ENCODE assay signal across 1 cellular context in the genomic region with DNA sequence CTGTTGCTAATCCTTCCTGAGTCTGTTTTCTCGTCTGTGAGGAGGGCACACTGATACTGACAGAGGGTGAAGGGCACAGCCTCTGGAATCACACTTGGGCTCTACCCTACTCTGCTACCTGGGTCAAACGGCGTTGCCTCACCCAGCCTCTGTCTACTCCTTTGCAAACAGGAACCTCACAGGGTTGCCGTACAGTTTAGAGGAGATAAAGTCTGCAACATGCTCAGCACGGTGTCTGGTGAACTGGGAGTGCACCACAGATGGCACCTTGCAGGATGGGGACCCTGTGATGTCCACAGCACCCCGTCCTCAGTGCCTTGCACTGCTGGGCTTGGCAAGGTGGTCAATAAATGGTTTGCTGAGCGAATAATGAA.
TF ChIP-seq lines count a peak whose summit lies in the region.

No MANE protein-coding gene starts in this region.

TF ChIP-seq in GM23338, 12 proteins besides CTCF, POLR2A, EP300 and RAD21 (continued from another document):
- TF ChIP-seq EZH2 (IDR thresholded peaks at IDR 0.05; ENCODE audit: low read depth, unreplicated experiment) = no peak
- TF ChIP-seq NANOG (IDR thresholded peaks at IDR 0.05; ENCODE audit: borderline replicate concordance) = no peak
- no peak for TF ChIP-seq POLR2AphosphoS5 (IDR thresholded peaks at IDR 0.05; ENCODE audit: low read depth)
- no peak for TF ChIP-seq ZNF331 (CRISPR knock-in tag; IDR thresholded peaks at IDR 0.05; ENCODE audit: low read depth)
- TF ChIP-seq, protein P1, sequence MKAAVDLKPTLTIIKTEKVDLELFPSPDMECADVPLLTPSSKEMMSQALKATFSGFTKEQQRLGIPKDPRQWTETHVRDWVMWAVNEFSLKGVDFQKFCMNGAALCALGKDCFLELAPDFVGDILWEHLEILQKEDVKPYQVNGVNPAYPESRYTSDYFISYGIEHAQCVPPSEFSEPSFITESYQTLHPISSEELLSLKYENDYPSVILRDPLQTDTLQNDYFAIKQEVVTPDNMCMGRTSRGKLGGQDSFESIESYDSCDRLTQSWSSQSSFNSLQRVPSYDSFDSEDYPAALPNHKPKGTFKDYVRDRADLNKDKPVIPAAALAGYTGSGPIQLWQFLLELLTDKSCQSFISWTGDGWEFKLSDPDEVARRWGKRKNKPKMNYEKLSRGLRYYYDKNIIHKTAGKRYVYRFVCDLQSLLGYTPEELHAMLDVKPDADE (IDR thresholded peaks at IDR 0.05) = no peak
- TF ChIP-seq ZNF114 (CRISPR knock-in tag; IDR thresholded peaks at IDR 0.05) = no peak
- TF ChIP-seq, protein P2, sequence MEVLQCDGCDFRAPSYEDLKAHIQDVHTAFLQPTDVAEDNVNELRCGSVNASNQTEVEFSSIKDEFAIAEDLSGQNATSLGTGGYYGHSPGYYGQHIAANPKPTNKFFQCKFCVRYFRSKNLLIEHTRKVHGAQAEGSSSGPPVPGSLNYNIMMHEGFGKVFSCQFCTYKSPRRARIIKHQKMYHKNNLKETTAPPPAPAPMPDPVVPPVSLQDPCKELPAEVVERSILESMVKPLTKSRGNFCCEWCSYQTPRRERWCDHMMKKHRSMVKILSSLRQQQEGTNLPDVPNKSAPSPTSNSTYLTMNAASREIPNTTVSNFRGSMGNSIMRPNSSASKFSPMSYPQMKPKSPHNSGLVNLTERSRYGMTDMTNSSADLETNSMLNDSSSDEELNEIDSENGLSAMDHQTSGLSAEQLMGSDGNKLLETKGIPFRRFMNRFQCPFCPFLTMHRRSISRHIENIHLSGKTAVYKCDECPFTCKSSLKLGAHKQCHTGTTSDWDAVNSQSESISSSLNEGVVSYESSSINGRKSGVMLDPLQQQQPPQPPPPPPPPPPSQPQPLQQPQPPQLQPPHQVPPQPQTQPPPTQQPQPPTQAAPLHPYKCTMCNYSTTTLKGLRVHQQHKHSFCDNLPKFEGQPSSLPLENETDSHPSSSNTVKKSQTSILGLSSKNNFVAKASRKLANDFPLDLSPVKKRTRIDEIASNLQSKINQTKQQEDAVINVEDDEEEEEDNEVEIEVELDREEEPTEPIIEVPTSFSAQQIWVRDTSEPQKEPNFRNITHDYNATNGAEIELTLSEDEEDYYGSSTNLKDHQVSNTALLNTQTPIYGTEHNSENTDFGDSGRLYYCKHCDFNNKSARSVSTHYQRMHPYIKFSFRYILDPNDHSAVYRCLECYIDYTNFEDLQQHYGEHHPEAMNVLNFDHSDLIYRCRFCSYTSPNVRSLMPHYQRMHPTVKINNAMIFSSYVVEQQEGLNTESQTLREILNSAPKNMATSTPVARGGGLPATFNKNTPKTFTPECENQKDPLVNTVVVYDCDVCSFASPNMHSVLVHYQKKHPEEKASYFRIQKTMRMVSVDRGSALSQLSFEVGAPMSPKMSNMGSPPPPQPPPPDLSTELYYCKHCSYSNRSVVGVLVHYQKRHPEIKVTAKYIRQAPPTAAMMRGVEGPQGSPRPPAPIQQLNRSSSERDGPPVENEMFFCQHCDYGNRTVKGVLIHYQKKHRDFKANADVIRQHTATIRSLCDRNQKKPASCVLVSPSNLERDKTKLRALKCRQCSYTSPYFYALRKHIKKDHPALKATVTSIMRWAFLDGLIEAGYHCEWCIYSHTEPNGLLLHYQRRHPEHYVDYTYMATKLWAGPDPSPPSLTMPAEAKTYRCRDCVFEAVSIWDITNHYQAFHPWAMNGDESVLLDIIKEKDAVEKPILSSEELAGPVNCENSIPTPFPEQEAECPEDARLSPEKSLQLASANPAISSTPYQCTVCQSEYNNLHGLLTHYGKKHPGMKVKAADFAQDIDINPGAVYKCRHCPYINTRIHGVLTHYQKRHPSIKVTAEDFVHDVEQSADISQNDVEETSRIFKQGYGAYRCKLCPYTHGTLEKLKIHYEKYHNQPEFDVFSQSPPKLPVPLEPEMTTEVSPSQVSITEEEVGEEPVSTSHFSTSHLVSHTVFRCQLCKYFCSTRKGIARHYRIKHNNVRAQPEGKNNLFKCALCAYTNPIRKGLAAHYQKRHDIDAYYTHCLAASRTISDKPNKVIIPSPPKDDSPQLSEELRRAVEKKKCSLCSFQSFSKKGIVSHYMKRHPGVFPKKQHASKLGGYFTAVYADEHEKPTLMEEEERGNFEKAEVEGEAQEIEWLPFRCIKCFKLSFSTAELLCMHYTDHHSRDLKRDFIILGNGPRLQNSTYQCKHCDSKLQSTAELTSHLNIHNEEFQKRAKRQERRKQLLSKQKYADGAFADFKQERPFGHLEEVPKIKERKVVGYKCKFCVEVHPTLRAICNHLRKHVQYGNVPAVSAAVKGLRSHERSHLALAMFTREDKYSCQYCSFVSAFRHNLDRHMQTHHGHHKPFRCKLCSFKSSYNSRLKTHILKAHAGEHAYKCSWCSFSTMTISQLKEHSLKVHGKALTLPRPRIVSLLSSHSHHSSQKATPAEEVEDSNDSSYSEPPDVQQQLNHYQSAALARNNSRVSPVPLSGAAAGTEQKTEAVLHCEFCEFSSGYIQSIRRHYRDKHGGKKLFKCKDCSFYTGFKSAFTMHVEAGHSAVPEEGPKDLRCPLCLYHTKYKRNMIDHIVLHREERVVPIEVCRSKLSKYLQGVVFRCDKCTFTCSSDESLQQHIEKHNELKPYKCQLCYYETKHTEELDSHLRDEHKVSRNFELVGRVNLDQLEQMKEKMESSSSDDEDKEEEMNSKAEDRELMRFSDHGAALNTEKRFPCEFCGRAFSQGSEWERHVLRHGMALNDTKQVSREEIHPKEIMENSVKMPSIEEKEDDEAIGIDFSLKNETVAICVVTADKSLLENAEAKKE (CRISPR knock-in tag; IDR thresholded peaks at IDR 0.05) = no peak
